ENCODE assay signal across 26 cellular contexts in genomic region chr12:72275551-72275950, GRCh38. TPM values are rescaled to one million over a fixed set of nuclear protein-coding genes. Genes with fewer than 3 reads are reported as not detected.
A peak's percentile ranks its signal among the peaks of the same experiment; 100 is the strongest.
DNase-seq lines count a peak whose midpoint lies in the region; ATAC-seq, FAIRE-seq and TF ChIP-seq lines count a peak whose summit lies in the region.
"Had no signal": no experiment of that assay in that cellular context is flagged by ENCODE, and none has a peak within 500 bp of the region (broad histone marks: within the 10 kb centered on the region; RNA-seq: fewer than 3 reads in every experiment).

No MANE protein-coding gene starts in this region.

- H3K9ac ChIP-seq in kidney (ENCODE audit: low read length in 2 of 2), result peak overlapping the region in 1 of 2 donors; percentile 89

- H3K4me3 ChIP-seq in GM23338 (no peak overlapping the region; the same call in 1 of the 2 replicates), astrocyte of the cerebellum (ENCODE audit: low read depth, low read length) (peak overlapping the region; percentile 79), kidney (ENCODE audit: low read length in 2 of 2) (peak overlapping the region; percentile 53 to 81), tibial artery (peak overlapping the region; percentile 2 to 71)
- H3K4me3 ChIP-seq: esophagus squamous epithelium had no signal

- in situ Hi-C loops in astrocyte of the cerebellum (cut with HindIII; ENCODE audit: low sequenced_read_pairs), result no loop called here

- no peaks in the 10 kb centered on the region for H3F3A ChIP-seq in GM23338 (replicated peaks; ENCODE audit: low read depth)

- H3K27me3 ChIP-seq in GM23338 (ENCODE audit: insufficient read depth) (peaks cover 38% of the 10 kb centered on the region), tibial artery (peaks cover 0 to 9% of the 10 kb centered on the region in 2 donors)
- H3K27me3 ChIP-seq: brain microvascular endothelial cell had no signal

- no peaks in the 10 kb centered on the region; the same call in 2 of the 3 replicates for H3K9me3 Mint-ChIP-seq in GM23338
- H3K9me3 Mint-ChIP-seq: activated naive CD8-positive, alpha-beta T cell treated with anti-CD3 and anti-CD28 coated beads for 36 hours; activated T-helper 2 cell treated with anti-CD3 and anti-CD28 coated beads, Interferon-gamma antibody, Interleukin-2, Interleukin-4, amounts not matched to agents 10 μg/mL and 5 μg/mL and 100 μg/mL, durations not matched to agents 14 hours and 24 hours and 36 hours; mesothelial cell of epicardium; natural killer cell treated with Interleukin-12 subunit alpha and Interleukin-12 subunit beta and Interleukin-15 and Interleukin-18, amount 100 ng/mL, for 72 hours; T-helper 2 cell treated with Interferon-gamma antibody and Interleukin-4, amounts not matched to agents 5 μg/mL and 100 μg/mL, for 36 hours had no signal

- H3K79me2 ChIP-seq in GM23338 (replicated peaks; ENCODE audit: insufficient read depth), result peaks cover 43% of the 10 kb centered on the region

- TF ChIP-seq CTCF in GM23338 (conservative IDR thresholded peaks at IDR 0.05; ENCODE audit: low read depth in 2 of 2) (no peak), astrocyte of the cerebellum (IDR thresholded peaks at IDR 0.05; ENCODE audit: low read depth, low read length, missing control alignments) (no peak), kidney (IDR thresholded peaks at IDR 0.05; ENCODE audit: borderline replicate concordance, extremely low read depth, insufficient read depth) (no peak), tibial artery (IDR thresholded peaks at IDR 0.05) (no peak)

- H3K27ac Mint-ChIP-seq in GM23338, result no peak overlapping the region
- H3K27ac Mint-ChIP-seq: activated naive CD8-positive, alpha-beta T cell treated with anti-CD3 and anti-CD28 coated beads for 36 hours; activated T-helper 2 cell treated with anti-CD3 and anti-CD28 coated beads, Interferon-gamma antibody, Interleukin-2, Interleukin-4, amounts not matched to agents 10 μg/mL and 5 μg/mL and 100 μg/mL, durations not matched to agents 14 hours and 24 hours and 36 hours; effector memory CD8-positive, alpha-beta T cell; IgD-negative memory B cell; mesothelial cell of epicardium; natural killer cell treated with Interleukin-12 subunit alpha and Interleukin-12 subunit beta and Interleukin-15 and Interleukin-18, amount 100 ng/mL, for 72 hours; T-helper 2 cell treated with Interferon-gamma antibody and Interleukin-4, amounts not matched to agents 5 μg/mL and 100 μg/mL, for 36 hours had no signal

- no peaks in the 10 kb centered on the region for H3K36me3 Mint-ChIP-seq in GM23338 (ENCODE audit: low read depth)
- H3K36me3 Mint-ChIP-seq: activated naive CD8-positive, alpha-beta T cell treated with anti-CD3 and anti-CD28 coated beads for 36 hours; mesothelial cell of epicardium; natural killer cell treated with Interleukin-12 subunit alpha and Interleukin-12 subunit beta and Interleukin-15 and Interleukin-18, amount 100 ng/mL, for 72 hours had no signal

- no peaks in the 10 kb centered on the region for H3K9me2 ChIP-seq in GM23338 (ENCODE audit: insufficient read depth)

- intact Hi-C loops in kidney (cut with DNase I) (no loop called here), tibial artery (cut with DNase I; ENCODE audit: low total_unique reads) (no loop called here)

- no peak for FAIRE-seq in kidney (lab: Jason Lieb, UNC)
- FAIRE-seq: GM12892 had no signal

- no peaks in the 10 kb centered on the region for H4K20me1 ChIP-seq in GM23338 (replicated peaks; ENCODE audit: insufficient read depth)

- no peak overlapping the region for H2AFZ ChIP-seq in GM23338

- no peak for ATAC-seq in GM23338
- ATAC-seq: effector memory CD8-positive, alpha-beta T cell; natural killer cell treated with Interleukin-12 subunit alpha and Interleukin-12 subunit beta and Interleukin-15 and Interleukin-18, amount 100 ng/mL, for 72 hours; SK-N-SH treated with all-trans-retinoic acid at 6 μM for 48 hours had no signal

- peaks cover 34% of the 10 kb centered on the region for H3K27me3 Mint-ChIP-seq in GM23338 (ENCODE audit: insufficient read depth, low read depth, poor library complexity)

- DNase-seq in GM23338 (ENCODE audit: low spot score) (no peak), astrocyte of the cerebellum (ENCODE audit: low read depth) (no peak), kidney (no peak), tibial artery (no peak), NCI-H1417 (lab: John Stamatoyannopoulos, UW) (no peak), KG1 (lab: John Stamatoyannopoulos, UW) (no peak)
- DNase-seq in activated CD8-positive, alpha-beta memory T cell treated with anti-CD3 and anti-CD28 coated beads, Interleukin-2, amount 50 U/mL, for 4 hours, result no peak
- DNase-seq: activated naive CD8-positive, alpha-beta T cell treated with anti-CD3 and anti-CD28 coated beads for 36 hours; brain microvascular endothelial cell; DMS79 treated with DMSO at 0.1 percent for 48 hours; effector memory CD8-positive, alpha-beta T cell; esophagus squamous epithelium; GOT3; MM.1S; NCI-H1436 treated with DMSO at 0.1 percent for 48 hours; NCI-H524 treated with DMSO at 0.1 percent for 48 hours; RPMI8226 had no signal

- H3K4me3 Mint-ChIP-seq in GM23338, result no peak overlapping the region
- H3K4me3 Mint-ChIP-seq: activated naive CD8-positive, alpha-beta T cell treated with anti-CD3 and anti-CD28 coated beads for 36 hours; effector memory CD8-positive, alpha-beta T cell; IgD-negative memory B cell; mesothelial cell of epicardium; natural killer cell treated with Interleukin-12 subunit alpha and Interleukin-12 subunit beta and Interleukin-15 and Interleukin-18, amount 100 ng/mL, for 72 hours; T-helper 2 cell treated with Interferon-gamma antibody and Interleukin-4, amounts not matched to agents 5 μg/mL and 100 μg/mL, for 36 hours had no signal

- peaks cover 36% of the 10 kb centered on the region for H3K4me1 ChIP-seq in GM23338 (ENCODE audit: insufficient read depth)
- peaks cover 11 to 17% of the 10 kb centered on the region in 2 donors for H3K4me1 ChIP-seq in kidney (ENCODE audit: control insufficient read depth in 1 of 2, insufficient read depth in 1 of 2, low read depth in 1 of 2, low read length in 2 of 2)
- H3K4me1 ChIP-seq in tibial artery, result peaks cover 0 to 29% (median 16%) of the 10 kb centered on the region in 4 donors

- H3K4me2 ChIP-seq in GM23338, result peak overlapping the region; percentile 63

- H3K9me3 ChIP-seq in kidney (ENCODE audit: control insufficient read depth in 1 of 2, low read length in 2 of 2) (no peaks in the 10 kb centered on the region), tibial artery (no peaks in the 10 kb centered on the region)
- H3K9me3 ChIP-seq: esophagus squamous epithelium had no signal

- H3K27ac ChIP-seq in GM23338 (ENCODE audit: low read depth) (no peak overlapping the region), kidney (ENCODE audit: low read depth in 2 of 2, low read length in 2 of 2) (peak overlapping the region; percentile 80 to 93), tibial artery (peak overlapping the region; percentile 11 to 42)
- H3K27ac ChIP-seq: brain microvascular endothelial cell, HL-60, VCaP had no signal

- no peaks in the 10 kb centered on the region for H3K36me3 ChIP-seq in GM23338 (ENCODE audit: insufficient read depth)
- no peaks in the 10 kb centered on the region for H3K36me3 ChIP-seq in kidney (ENCODE audit: control insufficient read depth in 1 of 2, insufficient read depth in 2 of 2, low read length in 2 of 2)
- no peaks in the 10 kb centered on the region for H3K36me3 ChIP-seq in tibial artery
- H3K36me3 ChIP-seq: brain microvascular endothelial cell, esophagus squamous epithelium had no signal

- peaks cover 31% of the 10 kb centered on the region for H3K4me1 Mint-ChIP-seq in GM23338

TF ChIP-seq in GM23338, 12 proteins besides CTCF, POLR2A, EP300 and RAD21:
- TF ChIP-seq CREB1 (CRISPR knock-in tag; IDR thresholded peaks at IDR 0.05; ENCODE audit: low read depth), result no peak
- no peak for TF ChIP-seq POLR2AphosphoS5 (IDR thresholded peaks at IDR 0.05; ENCODE audit: low read depth)

RNA-seq across cellular contexts. Expression of gene TRHDE, which starts 3.4 kb away (rescaled TPM):
- 5.7 and 7.7 TPM in 2 replicates for total RNA-seq in GM23338 (2014; rRNA removed; shearing (Covaris generic))
- polyA plus RNA-seq in GM23338 (2016; fragmentation: Nextera tagmentation; extraction: Ambion mirVana), result 1.3 and 1.5 TPM in 2 replicates
- 18.6 TPM for total RNA-seq in kidney
- 1.6 TPM for polyA plus RNA-seq in kidney (ENCODE audit: insufficient read depth, low read depth, low replicate concordance)
- total RNA-seq: activated naive CD8-positive, alpha-beta T cell treated with anti-CD3 and anti-CD28 coated beads for 36 hours; activated T-helper 2 cell treated with anti-CD3 and anti-CD28 coated beads, Interferon-gamma antibody, Interleukin-2, Interleukin-4, amounts not matched to agents 10 μg/mL and 5 μg/mL and 100 μg/mL, durations not matched to agents 14 hours and 24 hours and 36 hours had no signal
- polyA plus RNA-seq: IgD-negative memory B cell had no signal
